8 cellular contexts compared by ENCODE assay signal in genomic region chr12:123973552-123974341, GRCh38. TPM values are rescaled to one million over a fixed set of nuclear protein-coding genes. Genes with fewer than 3 reads are reported as not detected.
DNase-seq lines count a peak whose midpoint lies in the region; ATAC-seq and TF ChIP-seq lines count a peak whose summit lies in the region.

No MANE protein-coding gene starts in this region.

- H3K27me3 ChIP-seq in HL-60 (ENCODE audit: insufficient read depth, poor library complexity, severe bottlenecking), result no peaks in the 10 kb centered on the region
- no peaks in the 10 kb centered on the region for H3K27me3 ChIP-seq in lung (ENCODE audit: control insufficient read depth, insufficient read depth)

- H3K4me3 ChIP-seq in AG09309 (ENCODE audit: control insufficient read depth, low read depth, low read length), result peak overlapping the region; percentile 75
- H3K4me3 ChIP-seq in HL-60 (replicated peaks; ENCODE audit: insufficient read depth, low read length), result peak overlapping the region; percentile 82
- H3K4me3 ChIP-seq in WI38 (ENCODE audit: low read depth, low read length), result peak overlapping the region; percentile 71
- H3K4me3 ChIP-seq in lung, result peak overlapping the region; percentile 74

- DNase-seq in AG09309 (ENCODE audit: low read depth), result no peak
- no peak for DNase-seq in HL-60 (ENCODE audit: low read depth in 1 of 2, low spot score in 1 of 2)
- DNase-seq in dermis blood vessel endothelial cell, result peak; percentile 47
- peak; percentile 40 for DNase-seq in lung (ENCODE audit: low spot score)
- peak; percentile 5 for DNase-seq in stimulated activated naive CD4-positive, alpha-beta T cell treated with Interleukin-2 at 50 U/mL for 16 hours (lab: John Stamatoyannopoulos, UW)
- DNase-seq in epidermal melanocyte (ENCODE audit: insufficient read length, low spot score), result no peak

- no peaks in the 10 kb centered on the region for H3K9me3 ChIP-seq in lung (ENCODE audit: control insufficient read depth in 2 of 2, insufficient read depth in 1 of 2, low read length in 1 of 2)

- ATAC-seq in GM19324 (IDR thresholded peaks at IDR 0.05; ENCODE audit: low FRiP score, unreplicated experiment) (peak; percentile 0), lung (ENCODE audit: insufficient read depth, low FRiP score) (no peak)

- H3K36me3 ChIP-seq in lung (ENCODE audit: control insufficient read depth in 2 of 2, insufficient read depth in 2 of 2, low read length in 2 of 2), result peaks cover 2 to 3% of the 10 kb centered on the region in 2 donors

- TF ChIP-seq CTCF in AG09309 (IDR thresholded peaks at IDR 0.05; ENCODE audit: control insufficient read depth, insufficient read depth, low read depth, low read length, missing control alignments) (no peak), HL-60 (IDR thresholded peaks at IDR 0.05; ENCODE audit: insufficient read depth, low read length) (no peak), WI38 (IDR thresholded peaks at IDR 0.05; ENCODE audit: low read depth, low read length) (no peak), lung (IDR thresholded peaks at IDR 0.05; ENCODE audit: control extremely low read depth, extremely low read depth) (no peak)

- 1 to 2% methylated on average over 63 to 69 of the region's 69 CpGs for WGBS in lung, 2 donors

- peaks cover 0 to 2% of the 10 kb centered on the region in 2 donors for H3K4me1 ChIP-seq in lung (ENCODE audit: control insufficient read depth in 2 of 2, insufficient read depth in 2 of 2, low read length in 2 of 2)

- H3K27ac ChIP-seq in HL-60 (replicated peaks) (no peak overlapping the region), lung (ENCODE audit: low read depth in 1 of 2, low read length in 1 of 2) (peak overlapping the region; percentile 74 to 91)

RNA-seq across cellular contexts. Expression of gene ZNF664, which starts 0.7 kb away (rescaled TPM):
- total RNA-seq in dermis blood vessel endothelial cell, result 51.1 and 68.9 TPM in 2 replicates
- total RNA-seq in lung, result 100 to 1,000 TPM; 105 to 118 TPM
- 10 to 100 TPM; 31.7 to 34.3 TPM for polyA plus RNA-seq in lung

RNA-seq across cellular contexts. Expression of gene CCDC92, which starts 1.1 kb away (rescaled TPM):
- total RNA-seq in dermis blood vessel endothelial cell (8.8 and 10.4 TPM in 2 replicates), lung (10 to 100 TPM; 17.7 to 43.9 TPM)
- 10 to 100 TPM; 25.8 to 55.5 TPM for polyA plus RNA-seq in lung

Comparison
In these comparisons a context has a peak if more than half of its experiments do, and no peak if none do; other contexts are left out.
1. DNase-seq: peak in dermis blood vessel endothelial cell (single experiment), lung (single experiment) and stimulated activated naive CD4-positive, alpha-beta T cell treated with Interleukin-2 at 50 U/mL for 16 hours (single experiment); none in AG09309 (single experiment), HL-60 (0 of 2) and epidermal melanocyte (single experiment).
2. Peak in every context shown above with its lines, with median percentiles within 50 percentile points of each other: H3K4me3 ChIP-seq.